In the genomic region with DNA sequence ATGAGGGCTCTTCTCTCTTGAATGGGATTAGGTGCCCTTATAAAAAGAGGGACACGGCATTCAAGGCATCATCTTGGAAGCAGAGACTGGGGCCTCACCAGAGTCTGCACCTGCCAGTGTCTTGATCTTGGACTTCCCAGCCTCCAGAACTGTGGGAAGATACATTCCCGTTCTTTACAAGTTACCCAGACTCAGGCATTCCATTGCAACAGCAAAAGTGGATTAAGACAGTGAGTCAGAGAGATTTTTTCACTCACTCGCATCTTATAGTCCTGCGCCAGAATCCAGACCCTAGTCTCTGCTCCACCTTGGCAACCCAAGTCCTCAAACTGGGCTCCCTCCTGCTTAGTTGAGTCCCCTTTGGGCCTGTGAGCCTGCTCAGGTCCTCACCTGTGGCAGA, we compare ENCODE assay signal across 19 cellular contexts. TPM values are rescaled to one million over a fixed set of nuclear protein-coding genes. Genes with fewer than 3 reads are reported as not detected.
DNase-seq lines count a peak whose midpoint lies in the region; ATAC-seq and TF ChIP-seq lines count a peak whose summit lies in the region.
"Had no signal": no experiment of that assay in that cellular context is flagged by ENCODE, and none has a peak within 500 bp of the region (broad histone marks: within the 10 kb centered on the region; RNA-seq: fewer than 3 reads in every experiment).

No MANE protein-coding gene starts in this region.

- ATAC-seq in GM19023 (IDR thresholded peaks at IDR 0.05; ENCODE audit: unreplicated experiment) (no peak), psoas muscle (no peak)
- ATAC-seq: SK-N-SH treated with all-trans-retinoic acid at 6 μM for 48 hours had no signal

- no peak overlapping the region for H3K4me3 ChIP-seq in fibroblast of villous mesenchyme (ENCODE audit: low read depth, low read length)
- no peak overlapping the region for H3K4me3 ChIP-seq in spleen
- H3K4me3 ChIP-seq in psoas muscle, result no peak overlapping the region
- H3K4me3 ChIP-seq: Peyer's patch had no signal

- H3K27ac ChIP-seq in spleen (no peak overlapping the region), psoas muscle (no peak overlapping the region)
- H3K27ac ChIP-seq: Peyer's patch had no signal

- DNase-seq in ELR (ENCODE audit: low read depth), result peak; percentile 21
- DNase-seq in NCI-H226, result peak; percentile 38
- peak; percentile 18 for DNase-seq in fibroblast of villous mesenchyme (ENCODE audit: low read depth)
- DNase-seq in spleen, result peak; percentile 18
- no peak for DNase-seq in DMS114 treated with DMSO at 0.1 percent for 48 hours (lab: John Stamatoyannopoulos, UW; ENCODE audit: unreplicated experiment)
- no peak for DNase-seq in psoas muscle
- DNase-seq: CD4-positive, CD25-positive, alpha-beta regulatory T cell; DMS79 treated with DMSO at 0.1 percent for 48 hours; KBM-7; NCI-H1092 treated with DMSO at 0.1 percent for 48 hours; NCI-H1436 treated with DMSO at 0.1 percent for 48 hours; NCI-H1930; NCI-H345; NCI-H526 had no signal

- no peaks in the 10 kb centered on the region for H3K9me3 ChIP-seq in spleen
- H3K9me3 ChIP-seq in psoas muscle, result no peaks in the 10 kb centered on the region
- H3K9me3 ChIP-seq: Peyer's patch had no signal

- no peak for TF ChIP-seq CTCF in fibroblast of villous mesenchyme (IDR thresholded peaks at IDR 0.05; ENCODE audit: insufficient read depth, low read depth, low read length)
- TF ChIP-seq CTCF in spleen (IDR thresholded peaks at IDR 0.05 in 8 of 11, conservative IDR thresholded peaks at IDR 0.05 in 3 of 11), result no peak
- no peak for TF ChIP-seq CTCF in psoas muscle (IDR thresholded peaks at IDR 0.05)

- intact Hi-C loops in spleen (cut with DNase I; ENCODE audit: low total_unique reads), result no loop called here
- intact Hi-C loops in psoas muscle (cut with DNase I), result no loop called here

- H3K4me1 ChIP-seq in spleen, result peaks cover 0 to 10% (median 3%) of the 10 kb centered on the region in 6 donors
- H3K4me1 ChIP-seq in psoas muscle, result no peaks in the 10 kb centered on the region
- H3K4me1 ChIP-seq: Peyer's patch had no signal

- H3K27me3 ChIP-seq in spleen (replicated peaks in 1 of 7) (no peaks in the 10 kb centered on the region), psoas muscle (ENCODE audit: insufficient read depth in 3 of 3, low read length in 2 of 3) (no peaks in the 10 kb centered on the region)
- H3K27me3 ChIP-seq: Peyer's patch had no signal

- WGBS in spleen, 5 donors, result 89 to 97% (median 91%) methylated on average over 4 of the region's 4 CpGs
- WGBS in psoas muscle, 3 donors, result 72 to 85% (median 77%) methylated on average over 4 of the region's 4 CpGs

- no peaks in the 10 kb centered on the region for H3K36me3 ChIP-seq in spleen
- H3K36me3 ChIP-seq in psoas muscle (ENCODE audit: insufficient read depth in 1 of 2, low read depth in 1 of 2), result no peaks in the 10 kb centered on the region
- H3K36me3 ChIP-seq: Peyer's patch had no signal

- no peak for TF ChIP-seq POLR2A in spleen (IDR thresholded peaks at IDR 0.05)

RNA-seq across cellular contexts. Expression of gene LCTL, which starts 2.7 kb away (rescaled TPM):
- total RNA-seq in fibroblast of villous mesenchyme (0.32 and 0.43 TPM in 2 replicates), spleen (not detected), psoas muscle (not detected)
- polyA plus RNA-seq in spleen (not detected), psoas muscle (not detected)
- total RNA-seq: A673; CD4-positive, CD25-positive, alpha-beta regulatory T cell; OCI-LY7; Peyer's patch had no signal

RNA-seq across cellular contexts. Expression of gene ZWILCH, which starts 58.0 kb away (rescaled TPM):
- 15.8 and 19.9 TPM in 2 replicates for total RNA-seq in fibroblast of villous mesenchyme
- total RNA-seq in spleen, result 10 to 100 TPM in 1 of 7 donors, 1 to 10 TPM in 6; 5.6 to 12.8 (median 9.0) TPM
- 1 to 10 TPM; 3.6 to 5.0 (median 4.2) TPM for polyA plus RNA-seq in spleen
- 1 to 10 TPM; 2.2 to 4.2 (median 2.6) TPM for total RNA-seq in psoas muscle
- 1 to 10 TPM; 1.5 to 4.5 (median 2.9) TPM for polyA plus RNA-seq in psoas muscle

RNA-seq across cellular contexts. Expression of gene RPL4, which starts 58.5 kb away (rescaled TPM):
- total RNA-seq in fibroblast of villous mesenchyme (1,273 and 2,415 TPM in 2 replicates), spleen (1,000 to 10,000 TPM; 1,508 to 3,988 (median 2,104) TPM), psoas muscle (1,000 to 10,000 TPM; 1,435 to 2,180 (median 2,033) TPM)
- polyA plus RNA-seq in spleen (1,000 to 10,000 TPM; 3,203 to 4,384 (median 4,018) TPM), psoas muscle (1,000 to 10,000 TPM; 2,343 to 3,153 (median 2,635) TPM)

Comparison
In these comparisons a context has a peak if more than half of its experiments do, and no peak if none do; other contexts are left out.
1. DNase-seq: peak in ELR (single experiment), NCI-H226 (single experiment), fibroblast of villous mesenchyme (single experiment) and spleen (single experiment); none in DMS114 treated with DMSO at 0.1 percent for 48 hours (single experiment) and psoas muscle (0 of 2).